In the genomic region with DNA sequence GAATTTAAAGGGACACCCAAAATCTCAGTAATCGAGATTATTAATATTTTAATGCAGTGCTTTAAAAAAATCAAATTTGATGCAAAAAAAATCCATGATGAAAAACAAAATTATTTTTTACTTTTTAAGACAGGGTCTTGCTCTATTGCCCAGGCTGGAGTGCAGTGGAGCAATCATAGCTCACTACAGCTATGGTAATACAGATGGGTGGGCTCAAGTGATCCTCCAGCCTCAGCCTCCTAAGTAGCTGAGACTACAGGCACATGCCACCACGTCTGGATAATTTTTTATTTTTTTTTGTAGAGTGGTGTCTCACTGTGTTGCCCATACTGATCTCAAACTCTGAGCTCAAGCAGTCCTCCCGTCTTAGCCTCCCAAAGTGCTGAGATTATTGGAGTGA, we compare ENCODE assay signal across 10 cellular contexts.
"Had no signal": no experiment of that assay in that cellular context is flagged by ENCODE, and none has a peak within 500 bp of the region (broad histone marks: within the 10 kb centered on the region; RNA-seq: fewer than 3 reads in every experiment).

No MANE protein-coding gene starts in this region.

- H3K9ac ChIP-seq: GM23248 had no signal

- ATAC-seq: HCT116 had no signal

- H3K27ac ChIP-seq: GM23248 had no signal

- H2AFZ ChIP-seq: GM23248, GM23338 had no signal

- FAIRE-seq: H1 had no signal

- DNase-seq: GM23248, GOT3, H7, H9, HCEC 1CT, HFFc6 had no signal

- H3K27ac Mint-ChIP-seq: H9, HFFc6 had no signal

- H3K9me3 ChIP-seq: HAP-1 had no signal

- H3K9me3 Mint-ChIP-seq: GM23338, H9, HFFc6 had no signal

- H3K4me3 ChIP-seq: GM23248, GM23338, HAP-1 had no signal

- H3K4me3 Mint-ChIP-seq: GM23338, H9, HFFc6 had no signal
